21 cellular contexts compared by ENCODE assay signal in genomic region chr12:76012656-76013055, GRCh38.
"Had no signal": no experiment of that assay in that cellular context is flagged by ENCODE, and none has a peak within 500 bp of the region (broad histone marks: within the 10 kb centered on the region; RNA-seq: fewer than 3 reads in every experiment).

No MANE protein-coding gene starts in this region.

- ATAC-seq: heart right ventricle; left colon; natural killer cell; sciatic nerve; stimulated activated effector memory CD8-positive, alpha-beta T cell treated with anti-CD3 and anti-CD28 coated beads, Interleukin-12 subunit alpha, Interleukin-12 subunit beta, amount 100 ng/mL, for 72 hours had no signal

- DNase-seq: heart right ventricle; kidney; left colon; left ventricle myocardium inferior; mesendoderm; naive B cell; natural killer cell; ovary; stimulated activated CD4-positive, alpha-beta T cell treated with anti-CD3 and anti-CD28 coated beads, Interleukin-12 subunit alpha, Interleukin-12 subunit beta, amount 100 ng/mL, for 4 hours; stimulated activated CD4-positive, alpha-beta T cell treated with anti-CD3 and anti-CD28 coated beads, Interleukin-4, amount 100 ng/mL, for 24 hours; stimulated activated naive CD4-positive, alpha-beta T cell; tibial artery; uterus had no signal

- H3K9me3 ChIP-seq: heart right ventricle, left ventricle myocardium inferior, ovary, right atrium auricular region, suprapubic skin, thoracic aorta, tibial artery, uterus had no signal

- H3K27ac ChIP-seq: hepatocyte, left ventricle myocardium inferior, ovary, right atrium auricular region, suprapubic skin, thoracic aorta, tibial artery, uterus had no signal

- H3K4me2 ChIP-seq: hepatocyte had no signal

- H3K4me1 ChIP-seq: suprapubic skin, tibial artery, uterus had no signal

- H3K27me3 ChIP-seq: heart right ventricle, hepatocyte, ovary, right atrium auricular region, suprapubic skin, tibial artery, uterus had no signal

- H3K4me3 ChIP-seq: heart right ventricle, hepatocyte, left ventricle myocardium inferior, lung, ovary, right atrium auricular region, skin epidermis, suprapubic skin, thoracic aorta, tibial artery, uterus had no signal

- H2AFZ ChIP-seq: hepatocyte had no signal

- H3K36me3 ChIP-seq: heart right ventricle, left ventricle myocardium inferior, ovary, right atrium auricular region, suprapubic skin, thoracic aorta, tibial artery, uterus had no signal
